Comparison of ENCODE assay signal across 21 cellular contexts in the genomic region with DNA sequence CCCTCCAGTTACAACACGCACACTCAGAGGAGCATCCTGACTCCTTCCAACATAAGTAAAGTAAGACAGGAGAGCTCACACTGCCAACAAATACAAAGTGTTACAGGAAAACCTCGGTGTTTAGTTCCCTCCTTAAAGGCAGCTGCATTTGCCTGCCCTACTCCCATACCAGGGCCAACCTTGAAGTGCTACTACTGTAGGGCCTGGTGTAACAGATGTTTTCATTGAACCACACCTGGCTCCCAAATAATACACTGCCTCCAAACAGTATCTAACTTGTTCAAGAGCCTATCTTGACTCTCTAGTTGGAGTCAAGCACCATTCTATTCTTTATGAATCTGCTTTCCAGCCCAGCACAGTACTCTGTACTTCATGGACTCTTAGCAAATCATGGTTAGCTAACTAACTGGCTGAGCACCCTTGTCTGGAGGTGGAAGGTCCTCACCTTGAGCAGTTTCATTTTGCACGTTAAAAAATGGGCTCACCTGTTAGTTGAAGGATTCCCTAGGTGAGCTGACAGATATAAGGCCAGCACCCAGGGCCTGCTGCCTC. TPM values are rescaled to one million over a fixed set of nuclear protein-coding genes. Genes with fewer than 3 reads are reported as not detected.
DNase-seq lines count a peak whose midpoint lies in the region; ATAC-seq, FAIRE-seq and TF ChIP-seq lines count a peak whose summit lies in the region.
"Had no signal": no experiment of that assay in that cellular context is flagged by ENCODE, and none has a peak within 500 bp of the region (broad histone marks: within the 10 kb centered on the region; RNA-seq: fewer than 3 reads in every experiment).

No MANE protein-coding gene starts in this region.

- no peaks in the 10 kb centered on the region for H3K23me2 ChIP-seq in H1 (ENCODE audit: low read depth, low read length)

- H3K4me2 ChIP-seq in H1 (ENCODE audit: insufficient read depth in 1 of 2, low read depth in 2 of 2, low read length in 2 of 2): no peak overlapping the region

- H3K27me3 Mint-ChIP-seq in T-helper 1 cell treated with Interleukin-12 subunit alpha and Interleukin-12 subunit beta and Interleukin-4 antibody, amounts not matched to agents 30 μg/mL and 1 μg/mL, for 36 hours (ENCODE audit: low read depth): no peaks in the 10 kb centered on the region
- H3K27me3 Mint-ChIP-seq: CD4-positive, alpha-beta memory T cell had no signal

- H3K23ac ChIP-seq in H1 (ENCODE audit: insufficient read length): no peak overlapping the region

- H3K27ac ChIP-seq in H1 (ENCODE audit: low read depth, low read length) (no peak overlapping the region), upper lobe of left lung (peak overlapping the region in 2 of 4 donors; percentile 28 to 41)

- no peak overlapping the region for H2BK15ac ChIP-seq in H1 (ENCODE audit: low read length)

- H3K4me1 Mint-ChIP-seq in T-helper 1 cell treated with Interleukin-12 subunit alpha and Interleukin-12 subunit beta and Interleukin-4 antibody, amounts not matched to agents 30 μg/mL and 1 μg/mL, for 36 hours (ENCODE audit: low read depth): peaks cover 22% of the 10 kb centered on the region

- TF ChIP-seq EP300 in H1 (IDR thresholded peaks at IDR 0.05; ENCODE audit: borderline replicate concordance in 1 of 2, low read depth in 2 of 2, low read length in 2 of 2) (no peak), upper lobe of left lung (IDR thresholded peaks at IDR 0.05) (no peak)

- peak overlapping the region; percentile 60 for H3K27ac Mint-ChIP-seq in T-helper 1 cell treated with Interleukin-12 subunit alpha and Interleukin-12 subunit beta and Interleukin-4 antibody, amounts not matched to agents 30 μg/mL and 1 μg/mL, for 36 hours

- H3K9me3 Mint-ChIP-seq in T-helper 1 cell treated with Interleukin-12 subunit alpha and Interleukin-12 subunit beta and Interleukin-4 antibody, amounts not matched to agents 30 μg/mL and 1 μg/mL, for 36 hours: no peaks in the 10 kb centered on the region

- H3K9ac ChIP-seq in H1 (replicated peaks in 1 of 4; ENCODE audit: extremely low read depth in 1 of 4, low read depth in 3 of 4, low read length in 3 of 4): no peak overlapping the region

- H3K27me3 ChIP-seq in H1 (replicated peaks in 1 of 4; ENCODE audit: control insufficient read depth in 3 of 4, extremely low read depth in 1 of 4, insufficient read depth in 3 of 4, low read length in 3 of 4) (no peaks in the 10 kb centered on the region), upper lobe of left lung (no peaks in the 10 kb centered on the region)

- no peak overlapping the region for H3K56ac ChIP-seq in H1 (replicated peaks; ENCODE audit: insufficient read length, low read depth, low read length)

- 83% methylated on average over 3 of the region's 3 CpGs; no CpG with 5 or more reads in 1 of the 2 experiments for WGBS in H1 (ENCODE audit: extremely low coverage in 1 of 2, insufficient coverage in 1 of 2, insufficient read length in 1 of 2, insufficient replicate concordance in 2 of 2, low coverage in 1 of 2, low lambda C conversion rate in 2 of 2, missing lambda C conversion rate in 1 of 2), 2 experiments
- 85% methylated on average over 3 of the region's 3 CpGs for WGBS in upper lobe of left lung, 2 donors

- no peak overlapping the region for H4K8ac ChIP-seq in H1 (ENCODE audit: extremely low read depth, insufficient read depth, low read length)

- no peak overlapping the region for H2BK12ac ChIP-seq in H1 (ENCODE audit: low read depth, low read length)

- H4K91ac ChIP-seq in H1 (replicated peaks; ENCODE audit: insufficient read length, low read length): no peak overlapping the region

- no peak for TF ChIP-seq RAD21 in H1 (IDR thresholded peaks at IDR 0.05 in 1 of 2, conservative IDR thresholded peaks at IDR 0.05 in 1 of 2; ENCODE audit: low read depth in 2 of 2, low read length in 2 of 2)

- no peak for TF ChIP-seq POLR2A in H1 (IDR thresholded peaks at IDR 0.05; ENCODE audit: control extremely low read depth in 1 of 2, low read depth in 2 of 2, low read length in 2 of 2)
- no peak for TF ChIP-seq POLR2A in upper lobe of left lung (IDR thresholded peaks at IDR 0.05)

- H4K5ac ChIP-seq in H1 (ENCODE audit: insufficient read length, low read depth, low read length): no peak overlapping the region

- H3K9me3 ChIP-seq in H1 (ENCODE audit: insufficient read depth in 2 of 2, low read depth in 1 of 2, low read length in 1 of 2) (0 out of 4 replicates have a peak, but pooled peaks cover 0 to 3% of the 10 kb centered on the region in 2 experiments), upper lobe of left lung (no peaks in the 10 kb centered on the region)

- no peak overlapping the region for H2AK5ac ChIP-seq in H1 (ENCODE audit: low read depth, low read length)

- H3K18ac ChIP-seq in H1 (ENCODE audit: extremely low read depth, low read length): no peak overlapping the region

- no peaks in the 10 kb centered on the region for H3K79me1 ChIP-seq in H1 (ENCODE audit: low read depth, low read length)

- POLR2A ChIA-PET in H1 (lab: Charles Lee; ENCODE audit: partially characterized antibody): interaction anchor here (0.7 to 1.5 kb wide), 2 partner anchors 8 to 16 kb away, joined by 3 read pairs; no protein-coding TSS in a partner anchor

- H3K4ac ChIP-seq in H1 (replicated peaks; ENCODE audit: insufficient read length, low read depth, low read length): no peak overlapping the region

- H2BK120ac ChIP-seq in H1 (replicated peaks; ENCODE audit: low read depth, low read length): no peak overlapping the region

- CTCF ChIA-PET in H1 (lab: Charles Lee; ENCODE audit: partially characterized antibody): interaction anchor here (1.1 to 1.5 kb wide), 4 partner anchors 9 to 169 kb away, joined by 3 to 5 read pairs (median 4); no protein-coding TSS in a partner anchor

- peak; percentile 37 to 72 for ATAC-seq in upper lobe of left lung (ENCODE audit: low FRiP score in 2 of 2)
- no peak for ATAC-seq in HG03025 (IDR thresholded peaks at IDR 0.05; ENCODE audit: low FRiP score, unreplicated experiment)
- ATAC-seq: GM12878, HCT116, K562 had no signal

- TF ChIP-seq CTCF in H1 (IDR thresholded peaks at IDR 0.05; ENCODE audit: control extremely low read depth in 1 of 3, insufficient read depth in 1 of 3, low read depth in 1 of 3, low read length in 3 of 3) (no peak), upper lobe of left lung (IDR thresholded peaks at IDR 0.05) (no peak)

- H3K14ac ChIP-seq in H1 (ENCODE audit: insufficient read length): no peak overlapping the region

- H2BK20ac ChIP-seq in H1 (ENCODE audit: low read length): no peak overlapping the region

- no peak overlapping the region for H2AFZ ChIP-seq in H1 (ENCODE audit: low read length)

- H3K4me1 ChIP-seq in H1 (replicated peaks in 1 of 4; ENCODE audit: control insufficient read depth in 3 of 4, insufficient read depth in 4 of 4, low read length in 3 of 4): peaks cover 0 to 5% (median 4%) of the 10 kb centered on the region in 4 experiments; a peak in 5 of 7 replicates
- peaks cover 0 to 13% (median 4%) of the 10 kb centered on the region in 4 donors for H3K4me1 ChIP-seq in upper lobe of left lung

- H3K4me3 ChIP-seq in H1 (ENCODE audit: extremely low read depth in 1 of 4, insufficient read depth in 2 of 4, low read depth in 3 of 4, low read length in 4 of 4): no peak overlapping the region
- no peak overlapping the region for H3K4me3 ChIP-seq in upper lobe of left lung
- H3K4me3 ChIP-seq: GM12878, K562 had no signal

- DNase-seq in T-helper 1 cell (no peak), NCI-H510A treated with DMSO at 0.1 percent for 48 hours (lab: John Stamatoyannopoulos, UW) (peak; percentile 56), H1 (ENCODE audit: low read depth in 1 of 2, low spot score in 2 of 2) (no peak), upper lobe of left lung (peak in 1 of 2 donors; percentile 32), H4 (ENCODE audit: low spot score) (no peak), OCI-M1 (lab: John Stamatoyannopoulos, UW) (no peak)
- DNase-seq: CD4-positive, alpha-beta memory T cell; DND-41; MV-4-11; NCI-H1436; NCI-H2081; NCI-H446 treated with DMSO at 0.1 percent for 48 hours; NCI-H82; SHP77 treated with DMSO at 0.1 percent for 48 hours had no signal

- peaks cover 0 to 2% of the 10 kb centered on the region in 2 experiments for H4K20me1 ChIP-seq in H1 (replicated peaks in 1 of 2; ENCODE audit: control insufficient read depth in 1 of 2, insufficient read depth in 2 of 2, low read length in 2 of 2)

- H3K36me3 ChIP-seq in H1 (ENCODE audit: control insufficient read depth in 2 of 4, insufficient read depth in 4 of 4, low read length in 3 of 4) (no peaks in the 10 kb centered on the region), upper lobe of left lung (no peaks in the 10 kb centered on the region)

- no peaks in the 10 kb centered on the region for H3K79me2 ChIP-seq in H1 (ENCODE audit: control insufficient read depth in 1 of 2, insufficient read depth in 2 of 2, low read length in 2 of 2)

- H3K4me3 Mint-ChIP-seq in T-helper 1 cell treated with Interleukin-12 subunit alpha and Interleukin-12 subunit beta and Interleukin-4 antibody, amounts not matched to agents 30 μg/mL and 1 μg/mL, for 36 hours: no peak overlapping the region

- peak; percentile 32 for FAIRE-seq in H1 (lab: Jason Lieb, UNC)
- FAIRE-seq: D721Med, G401.6, GM12878, K562 had no signal

- H2BK5ac ChIP-seq in H1 (ENCODE audit: low read depth, low read length): no peak overlapping the region

- peaks cover 14% of the 10 kb centered on the region for H3K36me3 Mint-ChIP-seq in T-helper 1 cell treated with Interleukin-12 subunit alpha and Interleukin-12 subunit beta and Interleukin-4 antibody, amounts not matched to agents 30 μg/mL and 1 μg/mL, for 36 hours (ENCODE audit: low read depth)

TF ChIP-seq in H1, 55 proteins besides CTCF, POLR2A, EP300 and RAD21 (continues in another document):
- TF ChIP-seq HDAC6 (IDR thresholded peaks at IDR 0.05; ENCODE audit: low read depth, low read length): no peak
- TF ChIP-seq, protein P1, sequence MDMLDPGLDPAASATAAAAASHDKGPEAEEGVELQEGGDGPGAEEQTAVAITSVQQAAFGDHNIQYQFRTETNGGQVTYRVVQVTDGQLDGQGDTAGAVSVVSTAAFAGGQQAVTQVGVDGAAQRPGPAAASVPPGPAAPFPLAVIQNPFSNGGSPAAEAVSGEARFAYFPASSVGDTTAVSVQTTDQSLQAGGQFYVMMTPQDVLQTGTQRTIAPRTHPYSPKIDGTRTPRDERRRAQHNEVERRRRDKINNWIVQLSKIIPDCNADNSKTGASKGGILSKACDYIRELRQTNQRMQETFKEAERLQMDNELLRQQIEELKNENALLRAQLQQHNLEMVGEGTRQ (IDR thresholded peaks at IDR 0.05; ENCODE audit: low read length): no peak

RNA-seq across cellular contexts. Expression of gene TTC39B, which starts 34.6 kb away (rescaled TPM):
- total RNA-seq in H1 (2021; fragmentation: NEBNext Ultra II Directional; extraction: Animal tissue kit (Norgen Biotek cat#: 25700)): 9.5 and 10.9 TPM in 2 replicates
- polyA plus RNA-seq in H1 (2011; rRNA removed): 1.3 and 1.6 TPM in 2 replicates
- 2.1 TPM for polyA plus RNA-seq in H1 (2011; cell fraction: cytosol; rRNA removed)
- 3.8 TPM for polyA plus RNA-seq in H1 (2011; cell fraction: nucleus; rRNA removed)
- polyA plus RNA-seq in H1 (2012, experiment 1 of 2): 4.6 to 7.9 TPM (median 5.3 TPM) in 4 replicates
- polyA plus RNA-seq in H1 (2012, experiment 2 of 2): 0.39 TPM
- 4.8 TPM for polyA plus RNA-seq in H1 (2013, experiment 1 of 2)
- 5.7 TPM for polyA plus RNA-seq in H1 (2013, experiment 2 of 2)
- 17.7 and 22.7 TPM in 2 replicates for polyA minus RNA-seq in H1 (2011; rRNA and poly(A)+ RNA removed)
- 11.2 TPM for polyA minus RNA-seq in H1 (2011; cell fraction: cytosol; rRNA and poly(A)+ RNA removed)
- 17.5 TPM for polyA minus RNA-seq in H1 (2011; cell fraction: nucleus; rRNA and poly(A)+ RNA removed)
- total RNA-seq in upper lobe of left lung: 10 to 100 TPM; 16.7 to 35.7 (median 29.9) TPM
- total RNA-seq in H4 (2014; rRNA removed; shearing (Covaris generic)): 4.5 and 7.7 TPM in 2 replicates
